ENCODE assay signal across 8 cellular contexts in the genomic region with DNA sequence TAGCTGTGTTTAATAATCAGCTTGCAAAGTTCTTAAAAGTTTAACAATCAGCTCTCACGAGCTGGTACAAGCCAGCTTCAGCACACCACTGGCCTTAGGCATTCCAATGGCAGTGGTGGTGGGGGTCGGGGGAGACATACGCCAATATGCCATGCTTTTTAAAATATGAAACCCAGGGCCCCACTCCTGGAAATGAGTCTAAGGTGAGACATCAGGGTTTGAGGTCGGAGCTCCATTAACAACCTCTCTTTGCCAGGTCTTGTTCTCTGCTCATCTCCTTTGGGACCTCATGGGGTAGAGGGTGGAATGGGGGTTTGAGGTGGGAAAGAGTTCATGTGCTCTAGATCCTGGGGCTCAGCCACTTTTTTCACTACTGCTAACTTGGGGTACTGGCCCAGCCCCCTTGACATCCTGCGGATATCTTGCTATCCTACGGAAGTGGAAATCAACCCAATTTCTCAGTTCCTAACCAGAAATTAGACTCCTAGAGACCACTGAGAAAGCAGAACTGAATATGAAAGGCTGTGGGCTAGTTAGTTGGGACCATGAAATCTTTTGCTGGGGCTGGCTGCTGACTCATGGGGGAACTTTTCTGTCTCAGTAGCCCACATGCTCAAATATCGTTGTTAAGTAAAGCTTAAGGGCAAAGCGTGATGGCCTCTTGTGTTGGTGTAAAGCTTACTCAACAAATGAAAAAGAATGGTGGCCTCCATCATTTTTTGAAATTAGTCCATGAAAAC.
A peak's percentile ranks its signal among the peaks of the same experiment; 100 is the strongest.
DNase-seq lines count a peak whose midpoint lies in the region; ATAC-seq and TF ChIP-seq lines count a peak whose summit lies in the region.

No MANE protein-coding gene starts in this region.

- CTCF ChIA-PET in GM10248 (lab: Yijun Ruan, JAX): interaction anchor here (0.7 to 4.6 kb wide), 9 partner anchors 9 to 213 kb away, joined by 3 to 23 read pairs (median 4); no protein-coding TSS in a partner anchor

- H3K9me3 Mint-ChIP-seq in chondrocyte (ENCODE audit: low read depth): no peaks in the 10 kb centered on the region

- H3K4me1 ChIP-seq in body of pancreas: peaks cover 84% of the 10 kb centered on the region
- no peaks in the 10 kb centered on the region for H3K4me1 ChIP-seq in HAP-1

- peak; percentile 74 for DNase-seq in GM10248 (ENCODE audit: extremely low spot score)
- DNase-seq in body of pancreas: no peak
- DNase-seq in HAP-1 (ENCODE audit: low spot score in 2 of 2): no peak
- DNase-seq in chondrocyte (ENCODE audit: low spot score): no peak
- DNase-seq in NCI-H2196 (lab: John Stamatoyannopoulos, UW; ENCODE audit: unreplicated experiment): no peak
- no peak for DNase-seq in LoVo (ENCODE audit: low spot score)

- POLR2A ChIA-PET in GM10248 (lab: Yijun Ruan, JAX): no interaction called here

- peak overlapping the region; percentile 66 to 88 (median 86) for H3K27ac ChIP-seq in body of pancreas

- H3K27me3 ChIP-seq in body of pancreas (no peaks in the 10 kb centered on the region), HAP-1 (ENCODE audit: low read depth) (no peaks in the 10 kb centered on the region)

- no peaks in the 10 kb centered on the region for H3K36me3 ChIP-seq in body of pancreas (replicated peaks in 1 of 2; ENCODE audit: insufficient read depth in 1 of 2, low read depth in 2 of 2)
- no peaks in the 10 kb centered on the region for H3K36me3 ChIP-seq in HAP-1 (replicated peaks)

- H3K4me3 ChIP-seq in body of pancreas (no peak overlapping the region), HAP-1 (no peak overlapping the region)

- peaks cover 21% of the 10 kb centered on the region for H3K4me1 Mint-ChIP-seq in chondrocyte (ENCODE audit: low read depth)

- 66 to 70% methylated on average over 8 of the region's 8 CpGs for WGBS in body of pancreas, 2 donors

- no peaks in the 10 kb centered on the region for H3K9me3 ChIP-seq in body of pancreas
- no peaks in the 10 kb centered on the region for H3K9me3 ChIP-seq in HAP-1

- intact Hi-C loops in body of pancreas (cut with DNase I): no loop called here

- ATAC-seq in GM21423 (IDR thresholded peaks at IDR 0.05; ENCODE audit: unreplicated experiment) (peak; percentile 91), HG03571 (IDR thresholded peaks at IDR 0.05; ENCODE audit: unreplicated experiment) (peak; percentile 89), body of pancreas (no peak)

- no peaks in the 10 kb centered on the region for H3K36me3 Mint-ChIP-seq in chondrocyte (ENCODE audit: low read depth)

- TF ChIP-seq CTCF in GM10248 (IDR thresholded peaks at IDR 0.05; ENCODE audit: control extremely low read depth, extremely low read depth, low read depth, missing control alignments) (no peak), body of pancreas (IDR thresholded peaks at IDR 0.05) (no peak), chondrocyte (IDR thresholded peaks at IDR 0.05) (no peak)

- no peaks in the 10 kb centered on the region for H3K27me3 Mint-ChIP-seq in chondrocyte (ENCODE audit: low read depth)

- in situ Hi-C loops in HAP-1 (cut with MboI; ENCODE audit: low sequenced_read_pairs): no loop called here

- no peak overlapping the region for H3K27ac Mint-ChIP-seq in chondrocyte (ENCODE audit: unreplicated experiment)

- TF ChIP-seq POLR2A in body of pancreas (IDR thresholded peaks at IDR 0.05): no peak

- no peak overlapping the region for H3K4me3 Mint-ChIP-seq in chondrocyte (ENCODE audit: unreplicated experiment)
